25 cellular contexts compared by ENCODE assay signal in the genomic region with DNA sequence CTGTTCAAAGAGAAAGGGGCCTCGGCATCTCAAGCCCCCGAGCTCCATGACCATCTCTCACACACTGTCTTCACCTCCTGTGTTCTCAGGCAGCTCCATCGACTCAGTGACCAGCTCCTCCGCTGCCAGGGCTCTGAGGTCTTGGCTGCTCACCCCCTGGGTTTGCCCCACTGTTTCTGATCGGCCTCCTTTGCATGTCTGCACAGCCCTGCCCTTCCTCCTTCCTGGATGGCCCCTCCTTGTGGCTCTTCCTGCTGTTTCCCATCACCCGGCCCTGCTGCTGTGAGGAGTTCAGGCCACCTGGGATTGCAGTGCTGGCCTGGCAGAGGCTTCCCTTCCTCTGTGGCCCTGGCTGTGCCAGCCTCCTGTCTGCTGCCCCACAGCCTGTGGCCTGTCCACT. TPM values are rescaled to one million over a fixed set of nuclear protein-coding genes. Genes with fewer than 3 reads are reported as not detected.
"Had no signal": no experiment of that assay in that cellular context is flagged by ENCODE, and none has a peak within 500 bp of the region (broad histone marks: within the 10 kb centered on the region; RNA-seq: fewer than 3 reads in every experiment).

No MANE protein-coding gene starts in this region.

- H3K27ac ChIP-seq: colonic mucosa, heart right ventricle, left ventricle myocardium inferior, lower lobe of right lung, neutrophil, psoas muscle, right lobe of liver, tibial artery, upper lobe of left lung, vagina had no signal

- H3K9me3 ChIP-seq: colonic mucosa, lower lobe of right lung, neutrophil, psoas muscle, right lobe of liver, upper lobe of left lung, vagina had no signal

- H3K4me3 ChIP-seq: colonic mucosa, heart right ventricle, left ventricle myocardium inferior, lower lobe of right lung, psoas muscle, right lobe of liver, tibial artery, upper lobe of left lung, vagina had no signal

- H3K27me3 ChIP-seq: colonic mucosa, neutrophil, right lobe of liver, upper lobe of left lung, vagina had no signal

- DNase-seq: colonic mucosa; effector CD4-positive, alpha-beta T cell; heart right ventricle; hypothalamus; kidney; left cardiac atrium; left ventricle myocardium inferior; lower lobe of right lung; psoas muscle; retina; right lobe of liver; stimulated activated CD4-positive, alpha-beta T cell treated with anti-CD3 and anti-CD28 coated beads, Interleukin-4, amount 100 ng/mL, for 1 hour; stimulated activated CD8-positive, alpha-beta memory T cell treated with anti-CD3 and anti-CD28 coated beads, Interleukin-4, amount 100 ng/mL, for 48 hours; tibial artery; upper lobe of left lung had no signal

- H3K36me3 ChIP-seq: colonic mucosa, heart right ventricle, left ventricle myocardium inferior, lower lobe of right lung, neutrophil, right lobe of liver, tibial artery, upper lobe of left lung, vagina had no signal

- ATAC-seq: esophagus mucosa; heart right ventricle; left cardiac atrium; lower lobe of right lung; natural killer cell treated with Interleukin-12 subunit alpha and Interleukin-12 subunit beta and Interleukin-15 and Interleukin-18, amount 100 ng/mL, for 72 hours; psoas muscle; stimulated activated effector memory CD8-positive, alpha-beta T cell treated with anti-CD3 and anti-CD28 coated beads, Interleukin-12 subunit alpha, Interleukin-12 subunit beta, amount 100 ng/mL, for 72 hours had no signal

- H3K4me1 ChIP-seq: colonic mucosa, heart right ventricle, left ventricle myocardium inferior, lower lobe of right lung, psoas muscle, right lobe of liver, tibial artery, upper lobe of left lung, vagina had no signal

RNA-seq across cellular contexts. Expression of gene PIWIL1, which starts 38.1 kb away (rescaled TPM):
- total RNA-seq: colonic mucosa; esophagus mucosa; fibroblast of lung; frontal cortex; heart right ventricle; left cardiac atrium; left ventricle myocardium inferior; lower lobe of right lung; mesothelial cell of epicardium; natural killer cell treated with Interleukin-12 subunit alpha and Interleukin-12 subunit beta and Interleukin-15 and Interleukin-18, amount 100 ng/mL, for 72 hours; osteoblast; psoas muscle; right lobe of liver; temporal lobe; upper lobe of left lung; vagina had no signal
- polyA plus RNA-seq: fibroblast of lung, psoas muscle had no signal
